ENCODE assay signal across 1 cellular context in the genomic region with DNA sequence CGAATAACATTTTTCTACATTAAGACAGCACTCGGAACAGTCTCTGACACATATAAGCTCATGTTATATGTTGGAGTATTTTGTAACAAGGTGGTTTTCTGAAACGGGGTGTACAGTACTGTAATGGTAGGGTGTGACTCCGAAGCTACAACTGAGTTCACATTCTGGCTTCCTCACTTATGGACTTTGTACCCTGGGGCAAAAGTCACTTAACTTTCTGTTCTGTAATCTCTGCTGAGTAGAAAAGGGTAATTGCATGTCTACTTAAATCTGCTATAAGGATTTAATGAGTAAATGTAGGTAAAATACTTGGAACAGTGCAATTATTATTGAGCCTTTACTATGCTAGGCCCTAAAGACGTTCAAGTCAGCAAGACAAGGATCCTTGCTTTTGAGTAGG.
TF ChIP-seq lines count a peak whose summit lies in the region.

No MANE protein-coding gene starts in this region.

TF ChIP-seq in liver, 16 proteins besides CTCF, POLR2A, EP300 and RAD21 (continued from another document):
- TF ChIP-seq HNF4A (conservative IDR thresholded peaks at IDR 0.05), result peak; percentile 66 to 86
- TF ChIP-seq FOXA1 (IDR thresholded peaks at IDR 0.05), result no peak
- TF ChIP-seq GABPA (IDR thresholded peaks at IDR 0.05 in 1 of 2, conservative IDR thresholded peaks at IDR 0.05 in 1 of 2), result no peak
